Comparison of ENCODE assay signal across 26 cellular contexts in the genomic region with DNA sequence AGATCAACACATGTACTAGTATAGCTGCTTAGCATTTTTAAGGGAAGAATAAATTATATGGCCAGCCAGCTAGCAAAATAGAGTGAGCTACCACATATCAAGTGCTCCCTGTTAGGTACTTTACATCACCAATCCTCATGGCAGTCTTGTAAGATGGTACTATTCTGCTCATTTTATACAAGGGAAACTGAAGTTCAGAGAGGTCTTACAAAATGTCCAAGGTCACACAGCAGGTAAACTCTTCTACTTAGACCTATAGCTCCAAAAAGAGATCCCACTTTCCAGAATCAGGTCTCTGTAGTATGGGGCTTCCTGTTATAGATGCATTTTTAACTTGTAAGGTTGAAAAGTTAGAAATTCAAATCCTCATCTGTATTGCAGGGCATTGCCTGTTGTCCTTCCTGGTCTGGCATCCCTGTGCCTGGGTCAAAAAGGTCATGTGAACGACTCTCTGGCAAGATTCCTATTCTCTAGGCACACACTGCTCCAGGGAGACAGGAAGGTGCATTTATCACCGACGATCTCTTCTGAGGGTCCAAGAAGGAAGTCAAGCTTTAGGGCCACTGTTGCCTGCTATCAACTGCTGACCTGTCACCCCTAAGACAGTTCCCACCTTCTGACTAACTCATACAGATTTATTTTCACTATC. TPM values are rescaled to one million over a fixed set of nuclear protein-coding genes. Genes with fewer than 3 reads are reported as not detected.
DNase-seq lines count a peak whose midpoint lies in the region; TF ChIP-seq lines count a peak whose summit lies in the region.
"Had no signal": no experiment of that assay in that cellular context is flagged by ENCODE, and none has a peak within 500 bp of the region (broad histone marks: within the 10 kb centered on the region; RNA-seq: fewer than 3 reads in every experiment).

No MANE protein-coding gene starts in this region.

- peaks cover 44% of the 10 kb centered on the region for H3K4me1 ChIP-seq in effector memory CD4-positive, alpha-beta T cell (ENCODE audit: control insufficient read depth, insufficient read depth, low read length, poor library complexity, severe bottlenecking)
- no peaks in the 10 kb centered on the region for H3K4me1 ChIP-seq in neural progenitor cell
- H3K4me1 ChIP-seq: prostate gland had no signal

- H3K9ac ChIP-seq in neural progenitor cell, result no peak overlapping the region
- H3K9ac ChIP-seq: KMS-11, SK-N-SH had no signal

- H3K4me3 Mint-ChIP-seq in activated T-cell treated with anti-CD3 and anti-CD28 coated beads, Interleukin-2, amount 50 U/mL, for 24 hours, result no peak overlapping the region
- no peak overlapping the region for H3K4me3 Mint-ChIP-seq in neural progenitor cell
- H3K4me3 Mint-ChIP-seq: activated CD4-positive, alpha-beta T cell treated with anti-CD3 and anti-CD28 coated beads for 36 hours; activated naive CD4-positive, alpha-beta T cell treated with anti-CD3 and anti-CD28 coated beads, Interleukin-2, amount 10 ng/mL, durations not matched to agents 7 days and 5 days; stimulated activated effector memory CD8-positive, alpha-beta T cell treated with anti-CD3 and anti-CD28 coated beads, Interleukin-12 subunit alpha, Interleukin-12 subunit beta, amount 100 ng/mL, for 72 hours had no signal

- peak overlapping the region; percentile 60 for H3K27ac Mint-ChIP-seq in activated T-cell treated with anti-CD3 and anti-CD28 coated beads, Interleukin-2, amount 50 U/mL, for 24 hours
- H3K27ac Mint-ChIP-seq in neural progenitor cell, result peak overlapping the region; percentile 23
- H3K27ac Mint-ChIP-seq: activated CD4-positive, alpha-beta T cell treated with anti-CD3 and anti-CD28 coated beads for 36 hours; activated naive CD4-positive, alpha-beta T cell treated with anti-CD3 and anti-CD28 coated beads, Interleukin-2, amount 10 ng/mL, durations not matched to agents 7 days and 5 days had no signal

- peaks cover 58% of the 10 kb centered on the region for H3K4me1 Mint-ChIP-seq in activated T-cell treated with anti-CD3 and anti-CD28 coated beads, Interleukin-2, amount 50 U/mL, for 24 hours (ENCODE audit: low read depth)
- peaks cover 14% of the 10 kb centered on the region for H3K4me1 Mint-ChIP-seq in neural progenitor cell

- H3K9me3 Mint-ChIP-seq in activated T-cell treated with anti-CD3 and anti-CD28 coated beads, Interleukin-2, amount 50 U/mL, for 24 hours, result no peaks in the 10 kb centered on the region
- H3K9me3 Mint-ChIP-seq in neural progenitor cell, result no peaks in the 10 kb centered on the region
- H3K9me3 Mint-ChIP-seq: activated naive CD4-positive, alpha-beta T cell treated with anti-CD3 and anti-CD28 coated beads, Interleukin-2, amount 10 ng/mL, durations not matched to agents 7 days and 5 days; stimulated activated effector memory CD8-positive, alpha-beta T cell treated with anti-CD3 and anti-CD28 coated beads, Interleukin-12 subunit alpha, Interleukin-12 subunit beta, amount 100 ng/mL, for 72 hours had no signal

- peaks cover 30% of the 10 kb centered on the region for H4K20me1 ChIP-seq in neural progenitor cell (ENCODE audit: low read depth)

- H3F3A ChIP-seq in neural progenitor cell (ENCODE audit: low read depth), result no peaks in the 10 kb centered on the region

- peaks cover 6% of the 10 kb centered on the region for H3K36me3 ChIP-seq in effector memory CD4-positive, alpha-beta T cell (ENCODE audit: control insufficient read depth, insufficient read depth, low read length)
- peaks cover 13% of the 10 kb centered on the region for H3K36me3 ChIP-seq in neural progenitor cell
- H3K36me3 ChIP-seq: prostate gland had no signal

- DNase-seq in activated T-cell treated with anti-CD3 and anti-CD28 coated beads, Interleukin-2, amount 50 U/mL, for 24 hours, result no peak
- DNase-seq in activated T-cell treated with anti-CD3 and anti-CD28 coated beads for 4 hours (no peak), LNCaP clone FGC (ENCODE audit: low read depth) (peak; percentile 54), neural progenitor cell (ENCODE audit: low spot score) (no peak), NCI-H1105 (lab: John Stamatoyannopoulos, UW) (no peak), AG08395 (ENCODE audit: low spot score) (no peak), SHP77 treated with DMSO at 0.1 percent for 48 hours (lab: John Stamatoyannopoulos, UW) (no peak)
- DNase-seq in effector memory CD4-positive, alpha-beta T cell, result no peak
- DNase-seq: 8988T; activated CD4-positive, alpha-beta T cell treated with anti-CD3 and anti-CD28 coated beads for 36 hours; activated naive CD4-positive, alpha-beta T cell treated with anti-CD3 and anti-CD28 coated beads, Interleukin-2, amount 10 ng/mL, durations not matched to agents 7 days and 5 days; activated T-cell treated with anti-CD3 and anti-CD28 coated beads, Interleukin-2, amount 50 U/mL, for 48 hours; Calu3; cortex of kidney; EL; left colon; mesenchymal stem cell; sigmoid colon; SK-N-SH; stimulated activated CD4-positive, alpha-beta T cell treated with anti-CD3 and anti-CD28 coated beads, Interleukin-4, amount 100 ng/mL, for 24 hours; T-helper 2 cell had no signal

- H3K4me2 ChIP-seq in neural progenitor cell, result no peak overlapping the region
- H3K4me2 ChIP-seq: KMS-11, SK-N-SH had no signal

- H3K4me3 ChIP-seq in LNCaP clone FGC (ENCODE audit: low read depth, low read length) (no peak overlapping the region), neural progenitor cell (no peak overlapping the region)
- no peak overlapping the region for H3K4me3 ChIP-seq in effector memory CD4-positive, alpha-beta T cell (ENCODE audit: insufficient read depth, low read depth, low read length, poor library complexity, severe bottlenecking)
- H3K4me3 ChIP-seq: prostate gland, sigmoid colon, suprapubic skin had no signal

- H3K27me3 ChIP-seq in effector memory CD4-positive, alpha-beta T cell (replicated peaks; ENCODE audit: control insufficient read depth, insufficient read depth, low read length, poor library complexity, severe bottlenecking), result no peaks in the 10 kb centered on the region
- H3K27me3 ChIP-seq in neural progenitor cell, result no peaks in the 10 kb centered on the region
- H3K27me3 ChIP-seq: sigmoid colon, suprapubic skin had no signal

- H3K9me3 ChIP-seq in effector memory CD4-positive, alpha-beta T cell (ENCODE audit: control insufficient read depth, low read length), result no peaks in the 10 kb centered on the region
- H3K9me3 ChIP-seq in neural progenitor cell (ENCODE audit: low read depth), result no peaks in the 10 kb centered on the region
- H3K9me3 ChIP-seq: prostate gland, sigmoid colon, SK-N-SH, suprapubic skin had no signal

- TF ChIP-seq CTCF in LNCaP clone FGC (IDR thresholded peaks at IDR 0.05; ENCODE audit: control insufficient read depth, extremely low read depth, insufficient read depth) (no peak), neural progenitor cell (IDR thresholded peaks at IDR 0.05) (no peak)

- H3K27ac ChIP-seq in effector memory CD4-positive, alpha-beta T cell (ENCODE audit: insufficient read depth, low read length, poor library complexity, severe bottlenecking), result peak overlapping the region; percentile 10
- no peak overlapping the region for H3K27ac ChIP-seq in neural progenitor cell
- H3K27ac ChIP-seq: KMS-11, prostate gland, RWPE1, sigmoid colon, suprapubic skin had no signal

- no peaks in the 10 kb centered on the region for H3K27me3 Mint-ChIP-seq in activated T-cell treated with anti-CD3 and anti-CD28 coated beads, Interleukin-2, amount 50 U/mL, for 24 hours
- H3K27me3 Mint-ChIP-seq in neural progenitor cell (ENCODE audit: insufficient read depth, low read depth), result no peaks in the 10 kb centered on the region
- H3K27me3 Mint-ChIP-seq: activated CD4-positive, alpha-beta T cell treated with anti-CD3 and anti-CD28 coated beads for 36 hours; activated naive CD4-positive, alpha-beta T cell treated with anti-CD3 and anti-CD28 coated beads, Interleukin-2, amount 10 ng/mL, durations not matched to agents 7 days and 5 days had no signal

- H3K79me2 ChIP-seq in neural progenitor cell (ENCODE audit: low read depth), result no peaks in the 10 kb centered on the region

- no peak overlapping the region for H2AFZ ChIP-seq in neural progenitor cell (replicated peaks)

- H3K36me3 Mint-ChIP-seq in activated T-cell treated with anti-CD3 and anti-CD28 coated beads, Interleukin-2, amount 50 U/mL, for 24 hours (ENCODE audit: low read depth), result peaks cover 96% of the 10 kb centered on the region
- peaks cover 54% of the 10 kb centered on the region for H3K36me3 Mint-ChIP-seq in neural progenitor cell

RNA-seq across cellular contexts. Expression of gene TRIT1, which starts 41.1 kb away (rescaled TPM):
- total RNA-seq in neural progenitor cell (ENCODE audit: low replicate concordance), result 45.1 and 64.8 TPM in 2 replicates

RNA-seq across cellular contexts. Expression of gene BMP8B, which starts 53.5 kb away (rescaled TPM):
- total RNA-seq in neural progenitor cell (ENCODE audit: low replicate concordance), result 0.24 and 0.28 TPM in 2 replicates

RNA-seq across cellular contexts. Expression of gene MYCL, which starts 59.6 kb away (rescaled TPM):
- 21.8 and 39.8 TPM in 2 replicates for total RNA-seq in neural progenitor cell (ENCODE audit: low replicate concordance)
